In genomic region chr3:31962801-31963205, GRCh38 we compare ENCODE assay signal across 1 cellular context.
TF ChIP-seq lines count a peak whose summit lies in the region.

No MANE protein-coding gene starts in this region.

TF ChIP-seq in WTC11, 78 proteins besides CTCF, POLR2A, EP300 and RAD21 (continued from another document):
- TF ChIP-seq ARID4B (CRISPR knock-in tag; IDR thresholded peaks at IDR 0.05; ENCODE audit: borderline replicate concordance) = no peak
- no peak for TF ChIP-seq JUN (CRISPR knock-in tag; IDR thresholded peaks at IDR 0.05)
- TF ChIP-seq NFE2L1 (CRISPR knock-in tag; IDR thresholded peaks at IDR 0.05) = no peak
- no peak for TF ChIP-seq JAZF1 (CRISPR knock-in tag; IDR thresholded peaks at IDR 0.05)
- no peak for TF ChIP-seq HMGA2 (CRISPR knock-in tag; IDR thresholded peaks at IDR 0.05)
- no peak for TF ChIP-seq ZNF317 (CRISPR knock-in tag; IDR thresholded peaks at IDR 0.05; ENCODE audit: borderline replicate concordance, low read depth)
- TF ChIP-seq ZNF423 (CRISPR knock-in tag; IDR thresholded peaks at IDR 0.05) = no peak
- no peak for TF ChIP-seq SP1 (CRISPR knock-in tag; conservative IDR thresholded peaks at IDR 0.05)
- TF ChIP-seq ZNF671 (CRISPR knock-in tag; IDR thresholded peaks at IDR 0.05) = no peak
- no peak for TF ChIP-seq ZNF532 (CRISPR knock-in tag; IDR thresholded peaks at IDR 0.05; ENCODE audit: borderline replicate concordance)
